1 cellular context compared by ENCODE assay signal in the genomic region with DNA sequence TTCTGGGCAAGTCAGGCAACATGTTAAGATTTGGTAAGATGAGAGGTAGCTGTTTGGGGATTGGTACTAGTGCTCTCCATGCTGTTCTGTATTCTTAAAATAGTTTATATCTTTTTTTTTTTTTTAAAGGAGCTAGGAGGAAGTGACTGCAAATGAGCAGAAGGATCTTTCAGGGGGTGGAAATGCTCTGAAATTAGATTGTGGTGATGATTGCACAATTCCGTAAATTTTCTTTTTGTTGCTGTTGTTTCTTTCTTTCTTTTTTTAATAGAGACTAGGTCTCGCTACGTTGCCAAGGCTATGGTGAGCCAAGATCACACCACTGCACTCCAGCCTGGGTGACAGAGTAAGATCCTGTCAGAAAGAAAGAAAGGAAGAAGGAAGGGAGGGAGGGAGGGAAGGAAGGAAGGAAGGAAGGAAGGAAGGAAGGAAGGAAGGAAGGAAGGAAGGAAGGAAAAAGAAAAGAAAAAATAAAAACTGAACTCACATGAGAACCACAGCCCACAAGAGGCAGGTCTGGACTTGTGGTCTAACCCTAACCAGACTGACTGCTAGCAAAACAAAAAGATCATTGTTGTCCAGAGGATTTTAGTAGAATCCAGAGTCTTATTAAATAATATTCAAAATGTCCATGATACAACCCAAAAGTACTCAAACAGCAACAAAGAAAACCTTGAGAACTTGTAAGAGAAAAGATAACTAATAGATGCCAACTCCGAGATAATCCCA.
TF ChIP-seq lines count a peak whose summit lies in the region.

No MANE protein-coding gene starts in this region.

TF ChIP-seq in HepG2, 621 proteins besides CTCF, POLR2A, EP300 and RAD21:
- TF ChIP-seq MAZ (IDR thresholded peaks at IDR 0.05; ENCODE audit: borderline replicate concordance, low read depth, low read length) (no peak), MAZ (CRISPR knock-in tag; IDR thresholded peaks at IDR 0.05; ENCODE audit: low read depth) (no peak), CEBPB (IDR thresholded peaks at IDR 0.05; ENCODE audit: borderline replicate concordance, low read depth, low read length) (peak; percentile 38; the same call in 1 of the 2 replicates), ZNF577 (CRISPR knock-in tag; IDR thresholded peaks at IDR 0.05; ENCODE audit: borderline replicate concordance, low read depth) (no peak), REL (CRISPR knock-in tag; conservative IDR thresholded peaks at IDR 0.05) (no peak), MIXL1 (CRISPR knock-in tag; IDR thresholded peaks at IDR 0.05) (no peak)
- TF ChIP-seq, protein P1, sequence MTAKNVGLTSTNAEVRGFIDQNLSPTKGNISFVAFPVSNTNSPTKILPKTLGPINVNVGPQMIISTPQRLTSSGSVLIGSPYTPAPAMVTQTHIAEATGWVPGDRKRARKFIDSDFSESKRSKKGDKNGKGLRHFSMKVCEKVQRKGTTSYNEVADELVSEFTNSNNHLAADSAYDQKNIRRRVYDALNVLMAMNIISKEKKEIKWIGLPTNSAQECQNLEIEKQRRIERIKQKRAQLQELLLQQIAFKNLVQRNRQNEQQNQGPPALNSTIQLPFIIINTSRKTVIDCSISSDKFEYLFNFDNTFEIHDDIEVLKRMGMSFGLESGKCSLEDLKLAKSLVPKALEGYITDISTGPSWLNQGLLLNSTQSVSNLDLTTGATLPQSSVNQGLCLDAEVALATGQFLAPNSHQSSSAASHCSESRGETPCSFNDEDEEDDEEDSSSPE (CRISPR knock-in tag; IDR thresholded peaks at IDR 0.05): no peak
- TF ChIP-seq, protein P2, sequence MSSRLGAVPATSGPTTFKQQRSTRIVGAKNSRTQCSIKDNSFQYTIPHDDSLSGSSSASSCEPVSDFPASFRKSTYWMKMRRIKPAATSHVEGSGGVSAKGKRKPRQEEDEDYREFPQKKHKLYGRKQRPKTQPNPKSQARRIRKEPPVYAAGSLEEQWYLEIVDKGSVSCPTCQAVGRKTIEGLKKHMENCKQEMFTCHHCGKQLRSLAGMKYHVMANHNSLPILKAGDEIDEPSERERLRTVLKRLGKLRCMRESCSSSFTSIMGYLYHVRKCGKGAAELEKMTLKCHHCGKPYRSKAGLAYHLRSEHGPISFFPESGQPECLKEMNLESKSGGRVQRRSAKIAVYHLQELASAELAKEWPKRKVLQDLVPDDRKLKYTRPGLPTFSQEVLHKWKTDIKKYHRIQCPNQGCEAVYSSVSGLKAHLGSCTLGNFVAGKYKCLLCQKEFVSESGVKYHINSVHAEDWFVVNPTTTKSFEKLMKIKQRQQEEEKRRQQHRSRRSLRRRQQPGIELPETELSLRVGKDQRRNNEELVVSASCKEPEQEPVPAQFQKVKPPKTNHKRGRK (CRISPR knock-in tag; IDR thresholded peaks at IDR 0.05): 0 out of 2 replicates have a peak, but pooled peaks have one; percentile 25
- TF ChIP-seq, protein P3, sequence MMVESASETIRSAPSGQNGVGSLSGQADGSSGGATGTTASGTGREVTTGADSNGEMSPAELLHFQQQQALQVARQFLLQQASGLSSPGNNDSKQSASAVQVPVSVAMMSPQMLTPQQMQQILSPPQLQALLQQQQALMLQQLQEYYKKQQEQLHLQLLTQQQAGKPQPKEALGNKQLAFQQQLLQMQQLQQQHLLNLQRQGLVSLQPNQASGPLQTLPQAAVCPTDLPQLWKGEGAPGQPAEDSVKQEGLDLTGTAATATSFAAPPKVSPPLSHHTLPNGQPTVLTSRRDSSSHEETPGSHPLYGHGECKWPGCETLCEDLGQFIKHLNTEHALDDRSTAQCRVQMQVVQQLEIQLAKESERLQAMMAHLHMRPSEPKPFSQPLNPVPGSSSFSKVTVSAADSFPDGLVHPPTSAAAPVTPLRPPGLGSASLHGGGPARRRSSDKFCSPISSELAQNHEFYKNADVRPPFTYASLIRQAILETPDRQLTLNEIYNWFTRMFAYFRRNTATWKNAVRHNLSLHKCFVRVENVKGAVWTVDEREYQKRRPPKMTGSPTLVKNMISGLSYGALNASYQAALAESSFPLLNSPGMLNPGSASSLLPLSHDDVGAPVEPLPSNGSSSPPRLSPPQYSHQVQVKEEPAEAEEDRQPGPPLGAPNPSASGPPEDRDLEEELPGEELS (CRISPR knock-in tag; IDR thresholded peaks at IDR 0.05): no peak
